In the genomic region with DNA sequence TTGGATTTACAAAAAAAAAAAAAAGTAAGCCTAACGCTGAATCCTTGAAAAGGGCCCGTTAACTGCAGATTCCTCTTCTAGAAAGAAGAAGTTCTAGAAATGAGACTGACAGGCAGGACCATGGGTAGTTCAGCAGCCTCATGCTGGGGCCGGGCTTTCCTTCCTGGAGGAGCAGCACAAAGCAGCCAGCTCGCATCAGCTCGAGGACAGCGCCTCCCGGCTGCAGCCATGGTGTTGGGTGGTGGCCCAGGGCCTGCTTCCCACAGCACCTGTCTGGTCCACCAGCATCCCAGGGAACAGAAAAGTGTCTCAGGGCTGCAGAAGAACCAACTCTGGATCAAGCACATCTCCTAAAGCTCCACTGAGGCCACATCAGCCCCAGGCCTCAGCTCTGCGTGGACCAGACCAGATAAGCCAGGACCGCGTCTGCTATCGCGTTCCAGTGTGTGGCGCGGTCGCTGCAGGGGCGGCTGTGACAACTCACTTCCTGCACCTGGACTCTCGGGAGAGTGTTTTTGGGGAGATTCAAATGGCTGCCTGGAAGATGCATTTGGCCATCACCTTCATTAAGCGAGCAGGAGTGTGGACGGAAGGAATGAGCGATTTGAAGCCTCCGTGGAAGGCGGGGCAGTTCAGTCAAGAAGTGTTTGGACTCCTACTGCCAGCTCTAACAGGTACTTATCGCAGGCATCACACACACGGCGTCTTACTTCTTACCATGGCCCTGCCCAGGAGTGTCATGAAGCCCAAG, we compare ENCODE assay signal across 8 cellular contexts. TPM values are rescaled to one million over a fixed set of nuclear protein-coding genes. Genes with fewer than 3 reads are reported as not detected.
DNase-seq lines count a peak whose midpoint lies in the region; TF ChIP-seq lines count a peak whose summit lies in the region.

No MANE protein-coding gene starts in this region.

- H2BK12ac ChIP-seq in trophoblast cell (ENCODE audit: low read length) = peak overlapping the region; percentile 2

- no peaks in the 10 kb centered on the region for H3K27me3 Mint-ChIP-seq in T-helper 1 cell treated with Interleukin-12 subunit alpha and Interleukin-12 subunit beta and Interleukin-4 antibody, amounts not matched to agents 30 μg/mL and 1 μg/mL, for 36 hours (ENCODE audit: low read depth)
- H3K27me3 Mint-ChIP-seq in endodermal cell (ENCODE audit: insufficient read depth) = no peaks in the 10 kb centered on the region

- WGBS in GM23248 (ENCODE audit: low coverage in 1 of 2, low lambda C conversion rate in 2 of 2, missing lambda C conversion rate in 2 of 2), 2 experiments = 96 to 99% methylated on average over 25 of the region's 25 CpGs
- WGBS in endodermal cell (ENCODE audit: insufficient coverage in 1 of 2, insufficient read length in 1 of 2), 2 experiments = 96% methylated on average over 20 to 25 of the region's 25 CpGs
- no CpG with 5 or more reads among the region's 25 CpGs for WGBS in trophoblast cell (ENCODE audit: extremely low coverage, insufficient coverage, insufficient read length)

- H3K9me3 ChIP-seq in GM23248 (ENCODE audit: low read depth) = no peaks in the 10 kb centered on the region
- no peaks in the 10 kb centered on the region for H3K9me3 ChIP-seq in endodermal cell (ENCODE audit: control insufficient read depth, low read length)
- H3K9me3 ChIP-seq in trophoblast cell (ENCODE audit: insufficient read depth, low read depth, low read length) = no peaks in the 10 kb centered on the region

- H2AFZ ChIP-seq in GM23248 (no peak overlapping the region), trophoblast cell (ENCODE audit: insufficient read depth, low read length, poor library complexity) (no peak overlapping the region)

- H3K79me1 ChIP-seq in trophoblast cell (ENCODE audit: low read length) = peaks cover 56% of the 10 kb centered on the region

- H3K27me3 ChIP-seq in GM23248 (replicated peaks; ENCODE audit: insufficient read depth) (no peaks in the 10 kb centered on the region), endodermal cell (ENCODE audit: control insufficient read depth, insufficient read depth, low read length, poor library complexity, severe bottlenecking) (no peaks in the 10 kb centered on the region), trophoblast cell (ENCODE audit: insufficient read depth, low read length) (no peaks in the 10 kb centered on the region)

- H3K18ac ChIP-seq in trophoblast cell (ENCODE audit: low read length) = peak overlapping the region; percentile 74

- peak overlapping the region; percentile 11 for H4K8ac ChIP-seq in trophoblast cell (ENCODE audit: low read depth, low read length)

- H3K23ac ChIP-seq in trophoblast cell (ENCODE audit: low read length) = no peak overlapping the region

- peak overlapping the region; percentile 34 for H2BK5ac ChIP-seq in trophoblast cell (ENCODE audit: low read depth, low read length, poor library complexity)

- H3K14ac ChIP-seq in trophoblast cell (ENCODE audit: low read length) = peak overlapping the region; percentile 59

- H3F3A ChIP-seq in GM23248 (ENCODE audit: insufficient read depth) = peaks cover 97% of the 10 kb centered on the region

- in situ Hi-C loops in GM23248 (cut with MboI) = no loop called here

- no peaks in the 10 kb centered on the region for H3K9me2 ChIP-seq in GM23248 (ENCODE audit: insufficient read depth)

- peaks cover 5% of the 10 kb centered on the region; the same call in 1 of the 2 replicates for H4K20me1 ChIP-seq in GM23248 (ENCODE audit: insufficient read depth)

- H3K4me3 ChIP-seq in GM23248 (no peak overlapping the region), endodermal cell (ENCODE audit: low read length) (no peak overlapping the region), trophoblast cell (ENCODE audit: low read depth, low read length) (no peak overlapping the region)

- H3K27ac ChIP-seq in GM23248 = peak overlapping the region; percentile 93
- H3K27ac ChIP-seq in endodermal cell (ENCODE audit: low read depth, low read length) = peak overlapping the region; percentile 85
- H3K27ac ChIP-seq in trophoblast cell (ENCODE audit: low read depth, low read length) = peak overlapping the region; percentile 97

- H3K79me2 ChIP-seq in GM23248 (ENCODE audit: insufficient read depth) (peaks cover 98% of the 10 kb centered on the region), trophoblast cell (ENCODE audit: control insufficient read depth, insufficient read depth, low read length, poor library complexity) (peaks cover 31% of the 10 kb centered on the region)

- H2BK120ac ChIP-seq in trophoblast cell (ENCODE audit: insufficient read depth, low read length, poor library complexity) = peak overlapping the region; percentile 1

- peak overlapping the region; percentile 90 for H3K4me3 Mint-ChIP-seq in T-helper 1 cell treated with Interleukin-12 subunit alpha and Interleukin-12 subunit beta and Interleukin-4 antibody, amounts not matched to agents 30 μg/mL and 1 μg/mL, for 36 hours
- H3K4me3 Mint-ChIP-seq in endodermal cell = no peak overlapping the region

- H4K12ac ChIP-seq in trophoblast cell (ENCODE audit: low read depth, low read length) = no peak overlapping the region

- H3K36me3 Mint-ChIP-seq in T-helper 1 cell treated with Interleukin-12 subunit alpha and Interleukin-12 subunit beta and Interleukin-4 antibody, amounts not matched to agents 30 μg/mL and 1 μg/mL, for 36 hours (ENCODE audit: low read depth) = peaks cover 65% of the 10 kb centered on the region
- peaks cover 60% of the 10 kb centered on the region for H3K36me3 Mint-ChIP-seq in endodermal cell (ENCODE audit: low read depth)

- H3K9me3 Mint-ChIP-seq in T-helper 1 cell treated with Interleukin-12 subunit alpha and Interleukin-12 subunit beta and Interleukin-4 antibody, amounts not matched to agents 30 μg/mL and 1 μg/mL, for 36 hours = no peaks in the 10 kb centered on the region
- H3K9me3 Mint-ChIP-seq in endodermal cell = no peaks in the 10 kb centered on the region

- peak; percentile 62 for TF ChIP-seq CTCF in endodermal cell (conservative IDR thresholded peaks at IDR 0.05)

- H3K27ac Mint-ChIP-seq in T-helper 1 cell treated with Interleukin-12 subunit alpha and Interleukin-12 subunit beta and Interleukin-4 antibody, amounts not matched to agents 30 μg/mL and 1 μg/mL, for 36 hours = peak overlapping the region; percentile 100
- peak overlapping the region; percentile 92 for H3K27ac Mint-ChIP-seq in endodermal cell

- H4K91ac ChIP-seq in trophoblast cell (ENCODE audit: low read depth, low read length) = peak overlapping the region; percentile 61

- H2AK5ac ChIP-seq in trophoblast cell (ENCODE audit: low read length) = no peak overlapping the region

- peaks cover 86% of the 10 kb centered on the region for H3K4me1 Mint-ChIP-seq in T-helper 1 cell treated with Interleukin-12 subunit alpha and Interleukin-12 subunit beta and Interleukin-4 antibody, amounts not matched to agents 30 μg/mL and 1 μg/mL, for 36 hours (ENCODE audit: low read depth)
- peaks cover 69% of the 10 kb centered on the region for H3K4me1 Mint-ChIP-seq in endodermal cell

- peak overlapping the region; percentile 42 for H3K4ac ChIP-seq in trophoblast cell (ENCODE audit: low read depth, low read length)

- H3K4me2 ChIP-seq in GM23248 (ENCODE audit: unreplicated experiment) = no peak overlapping the region
- no peak overlapping the region for H3K4me2 ChIP-seq in trophoblast cell (ENCODE audit: low read length)

- H3K9ac ChIP-seq in GM23248 (no peak overlapping the region), endodermal cell (ENCODE audit: extremely low read depth, low read length, poor library complexity, severe bottlenecking) (no peak overlapping the region), trophoblast cell (ENCODE audit: low read length) (no peak overlapping the region)

- DNase-seq in GM23248 = no peak
- DNase-seq in endodermal cell = peak; percentile 87
- peak; percentile 58 to 61 for DNase-seq in trophoblast cell
- no peak for DNase-seq in NCI-H526 (lab: John Stamatoyannopoulos, UW)
- no peak for DNase-seq in RKO (ENCODE audit: low spot score)
- DNase-seq in NCI-H128 (lab: John Stamatoyannopoulos, UW; ENCODE audit: unreplicated experiment) = no peak
- no peak for DNase-seq in cortex of kidney (lab: John Stamatoyannopoulos, UW)

- H3K4me1 ChIP-seq in GM23248 (ENCODE audit: insufficient read depth) = peaks cover 78% of the 10 kb centered on the region
- peaks cover 54% of the 10 kb centered on the region for H3K4me1 ChIP-seq in endodermal cell (ENCODE audit: control insufficient read depth, insufficient read depth, low read length)
- H3K4me1 ChIP-seq in trophoblast cell (ENCODE audit: control insufficient read depth in 1 of 2, insufficient read depth in 2 of 2, low read length in 2 of 2) = peaks cover 70 to 72% of the 10 kb centered on the region in 2 experiments

- H3K36me3 ChIP-seq in GM23248 (ENCODE audit: low read depth) (peaks cover 59% of the 10 kb centered on the region), endodermal cell (ENCODE audit: control insufficient read depth, insufficient read depth, low read length) (peaks cover 92% of the 10 kb centered on the region), trophoblast cell (ENCODE audit: control insufficient read depth in 1 of 2, insufficient read depth in 2 of 2, low read length in 2 of 2) (peaks cover 47 to 54% of the 10 kb centered on the region in 2 experiments)

RNA-seq across cellular contexts. Expression of a gene that starts 53.5 kb away (rescaled TPM):
- 420 and 453 TPM in 2 replicates for total RNA-seq in GM23248 (2014; rRNA removed; shearing (Covaris generic))
- 282 and 287 TPM in 2 replicates for polyA plus RNA-seq in GM23248 (2016; fragmentation: Nextera tagmentation; extraction: Ambion mirVana)
- 100 to 1,000 TPM; 270 to 288 TPM for total RNA-seq in endodermal cell
- polyA plus RNA-seq in endodermal cell (2013, experiment 1 of 2) = 131 TPM
- polyA plus RNA-seq in endodermal cell (2013, experiment 2 of 2) = 136 TPM
- 280 and 288 TPM in 2 replicates for polyA plus RNA-seq in trophoblast cell (2013)

Comparison
In these comparisons a context has a peak if more than half of its experiments do, and no peak if none do; other contexts are left out.
1. DNase-seq: peak in endodermal cell (single experiment) and trophoblast cell (2 of 2); none in GM23248 (single experiment), NCI-H526 (0 of 2), RKO (single experiment), NCI-H128 (single experiment) and cortex of kidney (single experiment).
2. Peak in every context shown above with its lines, with median percentiles within 50 percentile points of each other: H3K27ac ChIP-seq.